Comparison of ENCODE assay signal across 13 cellular contexts in genomic region chr5:14178091-14178490, GRCh38. TPM values are rescaled to one million over a fixed set of nuclear protein-coding genes. Genes with fewer than 3 reads are reported as not detected.
DNase-seq lines count a peak whose midpoint lies in the region; ATAC-seq and TF ChIP-seq lines count a peak whose summit lies in the region.
"Had no signal": no experiment of that assay in that cellular context is flagged by ENCODE, and none has a peak within 500 bp of the region (broad histone marks: within the 10 kb centered on the region; RNA-seq: fewer than 3 reads in every experiment).

No MANE protein-coding gene starts in this region.

- peaks cover 18% of the 10 kb centered on the region for H3K4me1 ChIP-seq in SJCRH30
- peaks cover 39% of the 10 kb centered on the region for H3K4me1 ChIP-seq in fibroblast of lung (ENCODE audit: control insufficient read depth, extremely low read depth, insufficient read depth, low read length)
- no peaks in the 10 kb centered on the region for H3K4me1 ChIP-seq in CD8-positive, alpha-beta T cell (ENCODE audit: insufficient read depth, low read length)
- H3K4me1 ChIP-seq: parathyroid adenoma had no signal

- peak overlapping the region; percentile 2 for H3K4me2 ChIP-seq in fibroblast of lung (ENCODE audit: extremely low read depth, insufficient read depth, low read length)

- H3K27ac ChIP-seq in SJCRH30 (peak overlapping the region; percentile 44), fibroblast of lung (ENCODE audit: insufficient read depth, low read length) (peak overlapping the region; percentile 72)
- H3K27ac ChIP-seq in CD8-positive, alpha-beta T cell (ENCODE audit: low read depth, low read length), result no peak overlapping the region
- H3K27ac ChIP-seq: parathyroid adenoma had no signal

- no peak overlapping the region for H3K9ac ChIP-seq in fibroblast of lung (ENCODE audit: insufficient read depth, low read length)
- H3K9ac ChIP-seq: BLaER1 treated with 17β-estradiol and CSF1 and Interleukin-3, amounts not matched to agents 10 nM and 100 nM; parathyroid adenoma had no signal

- POLR2A ChIA-PET in CD8-positive, alpha-beta T cell (lab: Charles Lee), result no interaction called here

- H3K36me3 ChIP-seq in SJCRH30, result no peaks in the 10 kb centered on the region
- no peaks in the 10 kb centered on the region for H3K36me3 ChIP-seq in fibroblast of lung (ENCODE audit: control insufficient read depth, insufficient read depth, low read length)
- H3K36me3 ChIP-seq in CD8-positive, alpha-beta T cell (ENCODE audit: insufficient read depth, low read length), result no peaks in the 10 kb centered on the region

- no peak overlapping the region for H3K4me3 ChIP-seq in SJCRH30
- H3K4me3 ChIP-seq in fibroblast of lung (replicated peaks in 1 of 4; ENCODE audit: control extremely low read depth in 1 of 4, insufficient read depth in 1 of 4, low read depth in 3 of 4, low read length in 4 of 4), result peak overlapping the region in 1 of 4 experiments; percentile 5
- H3K4me3 ChIP-seq in CD8-positive, alpha-beta T cell (ENCODE audit: low read depth, low read length), result no peak overlapping the region
- H3K4me3 ChIP-seq: BLaER1 treated with 17β-estradiol and CSF1 and Interleukin-3, amounts not matched to agents 10 nM and 100 nM had no signal

- H3K9me3 ChIP-seq in SJCRH30 (replicated peaks), result no peaks in the 10 kb centered on the region
- no peaks in the 10 kb centered on the region for H3K9me3 ChIP-seq in fibroblast of lung (ENCODE audit: control insufficient read depth, insufficient read depth, low read depth, low read length)
- H3K9me3 ChIP-seq in CD8-positive, alpha-beta T cell (ENCODE audit: low read length), result no peaks in the 10 kb centered on the region
- H3K9me3 ChIP-seq: BLaER1 treated with 17β-estradiol and CSF1 and Interleukin-3, amounts not matched to agents 10 nM and 100 nM had no signal

- H3K27ac Mint-ChIP-seq in HFFc6, result peak overlapping the region; percentile 95
- peak overlapping the region; percentile 45 for H3K27ac Mint-ChIP-seq in stimulated activated memory B cell treated with anti-CD40 and anti-IgM and Interleukin-4, amounts not matched to agents 10 μg/mL and 1 μg/mL and 100 μg/mL, for 72 hours
- H3K27ac Mint-ChIP-seq in CD8-positive, alpha-beta T cell, result no peak overlapping the region
- H3K27ac Mint-ChIP-seq: activated naive CD4-positive, alpha-beta T cell treated with anti-CD3 and anti-CD28 coated beads, Interleukin-2, amount 10 ng/mL, durations not matched to agents 7 days and 5 days had no signal

- peaks cover 86% of the 10 kb centered on the region for H3K4me1 Mint-ChIP-seq in HFFc6 (ENCODE audit: low read depth)
- peaks cover 55% of the 10 kb centered on the region for H3K4me1 Mint-ChIP-seq in stimulated activated memory B cell treated with anti-CD40 and anti-IgM and Interleukin-4, amounts not matched to agents 10 μg/mL and 1 μg/mL and 100 μg/mL, for 72 hours
- H3K4me1 Mint-ChIP-seq in CD8-positive, alpha-beta T cell (ENCODE audit: low read depth), result peaks cover 3% of the 10 kb centered on the region
- H3K4me1 Mint-ChIP-seq: activated naive CD4-positive, alpha-beta T cell treated with anti-CD3 and anti-CD28 coated beads, Interleukin-2, amount 10 ng/mL, durations not matched to agents 7 days and 5 days had no signal

- H3K36me3 Mint-ChIP-seq in HFFc6 (ENCODE audit: low read depth), result peaks cover 22% of the 10 kb centered on the region
- no peaks in the 10 kb centered on the region for H3K36me3 Mint-ChIP-seq in stimulated activated memory B cell treated with anti-CD40 and anti-IgM and Interleukin-4, amounts not matched to agents 10 μg/mL and 1 μg/mL and 100 μg/mL, for 72 hours
- no peaks in the 10 kb centered on the region for H3K36me3 Mint-ChIP-seq in CD8-positive, alpha-beta T cell
- H3K36me3 Mint-ChIP-seq: activated naive CD4-positive, alpha-beta T cell treated with anti-CD3 and anti-CD28 coated beads, Interleukin-2, amount 10 ng/mL, durations not matched to agents 7 days and 5 days had no signal

- H3K4me3 Mint-ChIP-seq in HFFc6, result peak overlapping the region; percentile 79
- H3K4me3 Mint-ChIP-seq in stimulated activated memory B cell treated with anti-CD40 and anti-IgM and Interleukin-4, amounts not matched to agents 10 μg/mL and 1 μg/mL and 100 μg/mL, for 72 hours, result no peak overlapping the region
- no peak overlapping the region for H3K4me3 Mint-ChIP-seq in CD8-positive, alpha-beta T cell
- H3K4me3 Mint-ChIP-seq: activated naive CD4-positive, alpha-beta T cell treated with anti-CD3 and anti-CD28 coated beads, Interleukin-2, amount 10 ng/mL, durations not matched to agents 7 days and 5 days had no signal

- no peaks in the 10 kb centered on the region for H3K27me3 Mint-ChIP-seq in HFFc6 (ENCODE audit: insufficient read depth)
- no peaks in the 10 kb centered on the region for H3K27me3 Mint-ChIP-seq in stimulated activated memory B cell treated with anti-CD40 and anti-IgM and Interleukin-4, amounts not matched to agents 10 μg/mL and 1 μg/mL and 100 μg/mL, for 72 hours
- peaks cover 8% of the 10 kb centered on the region for H3K27me3 Mint-ChIP-seq in CD8-positive, alpha-beta T cell (ENCODE audit: low read depth)

- TF ChIP-seq CTCF in HFFc6 (IDR thresholded peaks at IDR 0.05) (no peak), fibroblast of lung (conservative IDR thresholded peaks at IDR 0.05 in 1 of 2, IDR thresholded peaks at IDR 0.05 in 1 of 2; ENCODE audit: low read depth in 1 of 2, low read length in 2 of 2) (no peak), omental fat pad (IDR thresholded peaks at IDR 0.05) (no peak)
- TF ChIP-seq CTCF in CD8-positive, alpha-beta T cell (IDR thresholded peaks at IDR 0.05), result no peak

- DNase-seq in HFFc6, result no peak
- DNase-seq in SJCRH30, result peak in 1 of 2 experiments; percentile 47
- DNase-seq in fibroblast of lung (ENCODE audit: low read depth in 2 of 2), result peak in 1 of 2 donors; percentile 81
- no peak for DNase-seq in omental fat pad (ENCODE audit: low spot score)
- no peak for DNase-seq in NCI-H2029 treated with DMSO at 0.1 percent for 48 hours (lab: John Stamatoyannopoulos, UW)
- DNase-seq in CD8-positive, alpha-beta T cell, result no peak
- DNase-seq: activated naive CD4-positive, alpha-beta T cell treated with anti-CD3 and anti-CD28 coated beads, Interleukin-2, amount 10 ng/mL, durations not matched to agents 7 days and 5 days; DMS53; NCI-H2029; T-helper 2 cell had no signal

- no peak overlapping the region for H2AFZ ChIP-seq in fibroblast of lung (ENCODE audit: low read length)
- H2AFZ ChIP-seq: parathyroid adenoma had no signal

- H4K20me1 ChIP-seq in fibroblast of lung (ENCODE audit: control insufficient read depth, extremely low read depth, insufficient read depth, low read length), result no peaks in the 10 kb centered on the region

- no peak for ATAC-seq in stimulated activated memory B cell treated with anti-CD40 and anti-IgM and Interleukin-4, amounts not matched to agents 10 μg/mL and 1 μg/mL and 100 μg/mL, for 72 hours
- no peak for ATAC-seq in omental fat pad (ENCODE audit: low FRiP score)
- ATAC-seq in CD8-positive, alpha-beta T cell, result no peak

- intact Hi-C loops in CD8-positive, alpha-beta T cell (cut with DNase I, micrococcal nuclease), result no loop called here

- H3K9me3 Mint-ChIP-seq in HFFc6, result no peaks in the 10 kb centered on the region
- H3K9me3 Mint-ChIP-seq in stimulated activated memory B cell treated with anti-CD40 and anti-IgM and Interleukin-4, amounts not matched to agents 10 μg/mL and 1 μg/mL and 100 μg/mL, for 72 hours, result no peaks in the 10 kb centered on the region
- H3K9me3 Mint-ChIP-seq in CD8-positive, alpha-beta T cell, result no peaks in the 10 kb centered on the region
- H3K9me3 Mint-ChIP-seq: activated naive CD4-positive, alpha-beta T cell treated with anti-CD3 and anti-CD28 coated beads, Interleukin-2, amount 10 ng/mL, durations not matched to agents 7 days and 5 days had no signal

- peaks cover 99% of the 10 kb centered on the region for H3K79me2 ChIP-seq in fibroblast of lung (ENCODE audit: control insufficient read depth, insufficient read depth, low read length)

- CTCF ChIA-PET in CD8-positive, alpha-beta T cell (lab: Charles Lee), result no interaction called here

- H3K27me3 ChIP-seq in SJCRH30 (no peaks in the 10 kb centered on the region), fibroblast of lung (ENCODE audit: control insufficient read depth, insufficient read depth, low read length) (no peaks in the 10 kb centered on the region)
- no peaks in the 10 kb centered on the region for H3K27me3 ChIP-seq in CD8-positive, alpha-beta T cell (ENCODE audit: insufficient read depth, low read length)
- H3K27me3 ChIP-seq: BLaER1 treated with 17β-estradiol and CSF1 and Interleukin-3, amounts not matched to agents 10 nM and 100 nM had no signal

RNA-seq across cellular contexts. Expression of gene TRIO, which starts 34.9 kb away (rescaled TPM):
- 100 to 1,000 TPM; 167 to 219 (median 190) TPM for total RNA-seq in HFFc6 (2021; fragmentation: NEBNext Ultra II Directional; extraction: Animal tissue kit (Norgen Biotek cat#: 25700))
- 67.9 and 82.9 TPM in 2 replicates for total RNA-seq in SJCRH30 (2014; rRNA removed; shearing (Covaris generic))
- total RNA-seq in fibroblast of lung, result 139 and 281 TPM in 2 replicates
- polyA plus RNA-seq in fibroblast of lung, result 120 and 134 TPM in 2 replicates
- 77.4 and 100 TPM in 2 replicates for polyA plus RNA-seq in fibroblast of lung (2012)
- polyA minus RNA-seq in fibroblast of lung (ENCODE audit: low replicate concordance), result 721 and 815 TPM in 2 replicates
- total RNA-seq in omental fat pad, result 100 to 1,000 TPM; 125 to 370 (median 193) TPM
- 1 to 10 TPM; 3.4 to 6.5 TPM for total RNA-seq in CD8-positive, alpha-beta T cell
